ENCODE assay signal across 11 cellular contexts in the genomic region with DNA sequence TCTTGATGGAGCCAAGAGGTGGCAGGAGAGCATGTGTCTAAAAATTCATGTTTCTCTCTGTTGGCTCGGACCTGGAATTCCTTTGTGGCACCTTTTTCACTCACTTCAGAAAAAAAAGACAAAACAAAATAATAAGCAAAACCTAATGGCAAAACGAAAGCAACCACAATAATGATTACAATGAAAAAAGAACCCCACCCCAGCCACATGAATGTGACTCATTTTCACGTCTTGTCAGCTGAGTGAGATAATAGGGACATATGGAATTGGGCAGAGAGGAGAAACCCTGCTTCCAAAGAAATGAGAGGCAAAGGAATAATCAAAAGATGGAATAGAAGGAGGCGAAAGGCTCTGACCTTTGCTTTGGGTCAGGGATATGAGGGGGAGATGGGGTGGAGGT.
A peak's percentile ranks its signal among the peaks of the same experiment; 100 is the strongest.
DNase-seq lines count a peak whose midpoint lies in the region; ATAC-seq, FAIRE-seq and TF ChIP-seq lines count a peak whose summit lies in the region.
"Had no signal": no experiment of that assay in that cellular context is flagged by ENCODE, and none has a peak within 500 bp of the region (broad histone marks: within the 10 kb centered on the region; RNA-seq: fewer than 3 reads in every experiment).

No MANE protein-coding gene starts in this region.

- TF ChIP-seq RAD21 in A549 (conservative IDR thresholded peaks at IDR 0.05 in 1 of 2, IDR thresholded peaks at IDR 0.05 in 1 of 2), result no peak

- H4K20me1 ChIP-seq in smooth muscle cell (ENCODE audit: low read depth), result no peaks in the 10 kb centered on the region

- no peak overlapping the region for H2AFZ ChIP-seq in smooth muscle cell (ENCODE audit: low read depth)

- H3K4me1 ChIP-seq in A549 (peaks cover 39% of the 10 kb centered on the region), smooth muscle cell (ENCODE audit: low read depth) (no peaks in the 10 kb centered on the region), prostate gland (replicated peaks) (peaks cover 3% of the 10 kb centered on the region)
- H3K4me1 ChIP-seq: SJCRH30 had no signal

- DNase-seq in A549 (ENCODE audit: low read depth in 1 of 2, low spot score in 1 of 2) (no peak), ELR (ENCODE audit: low read depth) (peak; percentile 10), OCI-M1 (lab: John Stamatoyannopoulos, UW) (peak; percentile 5), fibroblast of mammary gland (ENCODE audit: low read depth) (peak; percentile 22), smooth muscle cell (lab: John Stamatoyannopoulos, UW; ENCODE audit: unreplicated experiment) (no peak), prostate gland (ENCODE audit: low spot score) (no peak), NCI-H2196 treated with DMSO at 0.1 percent for 48 hours (lab: John Stamatoyannopoulos, UW; ENCODE audit: unreplicated experiment) (no peak), HuH-7.5 (ENCODE audit: low spot score) (no peak)
- DNase-seq: CD4-positive, alpha-beta T cell had no signal

- H3K9me3 ChIP-seq in A549 (no peaks in the 10 kb centered on the region), smooth muscle cell (replicated peaks; ENCODE audit: low read depth) (no peaks in the 10 kb centered on the region), prostate gland (no peaks in the 10 kb centered on the region)
- H3K9me3 ChIP-seq: SJCRH30 had no signal

- intact Hi-C loops in prostate gland (cut with DNase I), result no loop called here

- FAIRE-seq in A549 (lab: Jason Lieb, UNC), result no peak

- TF ChIP-seq CTCF in A549 (IDR thresholded peaks at IDR 0.05), result no peak
- no peak for TF ChIP-seq CTCF in fibroblast of mammary gland (conservative IDR thresholded peaks at IDR 0.05; ENCODE audit: control insufficient read depth, insufficient read depth, low read depth, low read length)
- TF ChIP-seq CTCF in smooth muscle cell (IDR thresholded peaks at IDR 0.05; ENCODE audit: borderline replicate concordance, insufficient read depth, poor library complexity, severe bottlenecking), result no peak
- TF ChIP-seq CTCF in prostate gland (IDR thresholded peaks at IDR 0.05), result no peak

- H3K27me3 ChIP-seq in smooth muscle cell (ENCODE audit: low read depth), result peaks cover 27% of the 10 kb centered on the region
- H3K27me3 ChIP-seq in prostate gland (replicated peaks; ENCODE audit: insufficient read depth), result no peaks in the 10 kb centered on the region
- H3K27me3 ChIP-seq: SJCRH30 had no signal

- CTCF ChIA-PET in A549 (lab: Yijun Ruan, JAX), result interaction anchor here (0.6 to 6.5 kb wide), 22 partner anchors 9 to 773 kb away, joined by 3 to 101 read pairs (median 8); no protein-coding TSS in a partner anchor

- no peaks in the 10 kb centered on the region for H3F3A ChIP-seq in smooth muscle cell (ENCODE audit: low read depth)

- POLR2A ChIA-PET in A549 (lab: Yijun Ruan, JAX), result no interaction called here

- no peak overlapping the region for H3K4me2 ChIP-seq in A549
- no peak overlapping the region for H3K4me2 ChIP-seq in smooth muscle cell
- H3K4me2 ChIP-seq: KMS-11 had no signal

- H3K79me2 ChIP-seq in smooth muscle cell (ENCODE audit: low read depth), result no peaks in the 10 kb centered on the region

- no peak for TF ChIP-seq EP300 in A549 (IDR thresholded peaks at IDR 0.05)

- peak overlapping the region; percentile 89 to 90; a peak in 5 of 6 replicates for H3K27ac ChIP-seq in A549
- H3K27ac ChIP-seq in smooth muscle cell (ENCODE audit: low read depth), result no peak overlapping the region
- no peak overlapping the region for H3K27ac ChIP-seq in prostate gland
- H3K27ac ChIP-seq: KMS-11, SJCRH30 had no signal

- 60% methylated on average over 4 of the region's 4 CpGs for WGBS in A549 (ENCODE audit: missing lambda C conversion rate)
- WGBS in smooth muscle cell (ENCODE audit: low lambda C conversion rate), result 81% methylated on average over 4 of the region's 4 CpGs
- WGBS in prostate gland, result 87% methylated on average over 4 of the region's 4 CpGs

- H3K9ac ChIP-seq in smooth muscle cell (ENCODE audit: low read depth), result no peak overlapping the region
- H3K9ac ChIP-seq: KMS-11 had no signal

- H3K4me3 ChIP-seq in A549, result no peak overlapping the region
- H3K4me3 ChIP-seq in fibroblast of mammary gland (ENCODE audit: control insufficient read depth, low read depth, low read length), result no peak overlapping the region
- no peak overlapping the region for H3K4me3 ChIP-seq in smooth muscle cell
- no peak overlapping the region for H3K4me3 ChIP-seq in prostate gland
- H3K4me3 ChIP-seq: SJCRH30 had no signal

- TF ChIP-seq POLR2A in A549 (IDR thresholded peaks at IDR 0.05; ENCODE audit: low read length) (no peak), prostate gland (IDR thresholded peaks at IDR 0.05) (no peak)

- H3K36me3 ChIP-seq in smooth muscle cell (ENCODE audit: low read depth) (no peaks in the 10 kb centered on the region), prostate gland (no peaks in the 10 kb centered on the region)
- H3K36me3 ChIP-seq: SJCRH30 had no signal

- ATAC-seq in A549, result no peak

TF ChIP-seq in A549, 52 proteins besides CTCF, POLR2A, EP300 and RAD21:
- TF ChIP-seq RFX5 (IDR thresholded peaks at IDR 0.05), result no peak

Comparison
In these comparisons a context has a peak if more than half of its experiments do, and no peak if none do; other contexts are left out.
1. DNase-seq: peak in ELR (single experiment), OCI-M1 (single experiment) and fibroblast of mammary gland (single experiment); none in A549 (0 of 2), smooth muscle cell (single experiment), prostate gland (single experiment), NCI-H2196 treated with DMSO at 0.1 percent for 48 hours (single experiment) and HuH-7.5 (single experiment).
2. H3K27ac ChIP-seq: peak in A549 (2 of 2); none in smooth muscle cell (single experiment) and prostate gland (0 of 2).